1 cellular context compared by ENCODE assay signal in genomic region chr4:40316782-40317635, GRCh38.
TF ChIP-seq lines count a peak whose summit lies in the region.

No MANE protein-coding gene starts in this region.

TF ChIP-seq in GM12878, 131 proteins besides CTCF, POLR2A, EP300 and RAD21 (continued from another document and continues in another):
- TF ChIP-seq ZNF687 (IDR thresholded peaks at IDR 0.05) (peak; percentile 98), CREB1 (IDR thresholded peaks at IDR 0.05; ENCODE audit: low read depth) (peak; percentile 75), POLR2AphosphoS5 (IDR thresholded peaks at IDR 0.05; ENCODE audit: low read length) (peak; percentile 40; the same call in 1 of the 2 replicates), YY1 (IDR thresholded peaks at IDR 0.05; ENCODE audit: low read depth, low read length) (peak; percentile 71; the same call in 1 of the 2 replicates), MYB (IDR thresholded peaks at IDR 0.05; ENCODE audit: borderline replicate concordance, low read depth, low read length) (no peak), ZBTB4 (CRISPR knock-in tag; IDR thresholded peaks at IDR 0.05) (no peak), EGR1 (IDR thresholded peaks at IDR 0.05; ENCODE audit: borderline replicate concordance in 1 of 2, low read depth in 2 of 2, low read length in 2 of 2) (no peak), HDGF (IDR thresholded peaks at IDR 0.05) (no peak), KAT2A (conservative IDR thresholded peaks at IDR 0.05; ENCODE audit: control insufficient read depth, low read depth, low read length) (no peak), NRF1 (conservative IDR thresholded peaks at IDR 0.05; ENCODE audit: low read depth, low read length) (no peak), NFXL1 (IDR thresholded peaks at IDR 0.05; ENCODE audit: borderline replicate concordance) (no peak), PAX8 (IDR thresholded peaks at IDR 0.05) (no peak), IRF5 (IDR thresholded peaks at IDR 0.05; ENCODE audit: borderline replicate concordance) (no peak), RELB (IDR thresholded peaks at IDR 0.05; ENCODE audit: low read depth) (0 out of 2 replicates have a peak, but pooled peaks have one; percentile 8), FOXK2 (IDR thresholded peaks at IDR 0.05) (no peak), LARP7 (IDR thresholded peaks at IDR 0.05) (no peak), SMAD1 (IDR thresholded peaks at IDR 0.05; ENCODE audit: low read depth, partially characterized antibody) (no peak), SMAD5 (IDR thresholded peaks at IDR 0.05; ENCODE audit: low read depth) (0 out of 2 replicates have a peak, but pooled peaks have one; percentile 17), ASH2L (IDR thresholded peaks at IDR 0.05; ENCODE audit: borderline replicate concordance, low read depth) (no peak), SREBF1 (IDR thresholded peaks at IDR 0.05; ENCODE audit: low read length) (no peak), SKIL (IDR thresholded peaks at IDR 0.05; ENCODE audit: low read depth, poor library complexity, severe bottlenecking) (no peak), HCFC1 (IDR thresholded peaks at IDR 0.05; ENCODE audit: low read length) (no peak), BMI1 (IDR thresholded peaks at IDR 0.05; ENCODE audit: borderline replicate concordance) (no peak), MEF2A (IDR thresholded peaks at IDR 0.05; ENCODE audit: insufficient read depth, low read depth, low read length) (no peak), RBBP5 (conservative IDR thresholded peaks at IDR 0.05) (no peak), ZBTB33 (IDR thresholded peaks at IDR 0.05) (no peak), MLLT1 (IDR thresholded peaks at IDR 0.05) (peak; percentile 36), TARDBP (IDR thresholded peaks at IDR 0.05; ENCODE audit: borderline replicate concordance) (0 out of 2 replicates have a peak, but pooled peaks have one; percentile 11), BCL3 (IDR thresholded peaks at IDR 0.05; ENCODE audit: borderline replicate concordance, insufficient read depth, low read depth, low read length, poor library complexity, severe bottlenecking) (peak; percentile 74), ZZZ3 (IDR thresholded peaks at IDR 0.05; ENCODE audit: control insufficient read depth, insufficient read length, low read depth) (no peak), ZBED1 (IDR thresholded peaks at IDR 0.05; ENCODE audit: borderline replicate concordance) (no peak), PBX3 (IDR thresholded peaks at IDR 0.05; ENCODE audit: insufficient replicate concordance, low read depth, low read length) (no peak), NFIC (IDR thresholded peaks at IDR 0.05; ENCODE audit: low read depth, low read length) (peak; percentile 61; the same call in 1 of the 2 replicates), STAT1 (conservative IDR thresholded peaks at IDR 0.05) (no peak), ZNF207 (IDR thresholded peaks at IDR 0.05; ENCODE audit: borderline replicate concordance) (no peak)
